Comparison of ENCODE assay signal across 8 cellular contexts in the genomic region with DNA sequence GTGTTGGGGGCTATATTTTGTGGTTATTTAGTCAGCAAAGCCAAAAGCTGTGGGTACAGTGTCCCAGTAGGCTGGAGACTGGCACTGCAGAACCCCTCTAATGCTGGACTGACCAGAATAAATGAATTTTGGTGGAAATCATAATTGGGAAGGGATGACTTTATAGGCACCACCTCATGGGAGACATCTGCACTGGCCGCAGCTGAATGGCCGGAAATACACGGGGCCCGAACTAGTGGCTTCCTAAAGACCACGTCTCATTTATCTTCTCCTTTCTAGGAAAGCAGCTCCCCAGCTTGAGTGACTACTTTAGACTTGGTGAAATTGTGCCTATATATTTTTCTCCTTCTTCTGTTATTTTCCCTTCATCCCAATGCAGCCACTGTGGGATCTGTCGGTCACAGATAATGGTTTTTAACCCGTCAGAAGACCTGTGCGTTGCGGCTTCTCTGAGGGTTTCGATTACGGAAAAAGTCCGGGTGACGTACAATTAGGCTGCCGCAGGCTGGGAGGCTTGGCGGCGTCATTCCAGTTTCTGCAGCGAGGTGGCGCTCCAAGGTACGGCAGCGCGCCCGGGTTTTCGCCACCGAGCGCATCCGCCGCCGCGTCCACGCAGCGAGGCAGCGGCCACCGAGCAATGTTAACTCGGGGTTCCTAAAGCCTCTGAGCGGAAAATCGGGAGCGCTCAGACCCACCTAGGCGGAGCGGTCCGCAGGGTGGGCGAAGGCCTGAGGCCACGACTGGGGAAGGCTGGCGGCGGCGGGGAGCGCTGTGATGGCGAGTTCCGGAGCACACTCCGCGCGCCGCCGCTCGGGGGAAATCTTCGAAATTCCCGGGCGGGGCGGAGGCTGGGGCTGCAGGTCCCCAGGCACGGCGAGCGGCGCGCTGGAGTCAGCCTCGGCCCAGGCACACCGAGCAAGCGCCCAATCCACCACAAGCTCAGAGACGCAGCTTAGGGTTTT. TPM values are rescaled to one million over a fixed set of nuclear protein-coding genes. Genes with fewer than 3 reads are reported as not detected.
DNase-seq lines count a peak whose midpoint lies in the region; ATAC-seq, FAIRE-seq and TF ChIP-seq lines count a peak whose summit lies in the region.

No MANE protein-coding gene starts in this region.

- H3K4me1 ChIP-seq in SK-N-SH (ENCODE audit: control insufficient read depth in 1 of 2, insufficient read depth in 2 of 2, low read depth in 1 of 2, low read length in 1 of 2): peaks cover 0 to 4% of the 10 kb centered on the region in 2 experiments; a peak in 1 of 4 replicates
- H3K4me1 ChIP-seq in cardiac muscle cell (ENCODE audit: low read depth): peaks cover 12% of the 10 kb centered on the region

- H3K27ac ChIP-seq in SK-N-SH (ENCODE audit: low read depth in 2 of 2, low read length in 1 of 2) (no peak overlapping the region), cardiac muscle cell (no peak overlapping the region)

- in situ Hi-C loops in KBM-7 (cut with MboI; ENCODE audit: low pct_unique_long_range_greater_than_20kb, low sequenced_read_pairs): no loop called here

- H3K4me2 ChIP-seq in SK-N-SH: peak overlapping the region; percentile 91

- peak; percentile 75 for DNase-seq in KBM-7
- peak; percentile 86 for DNase-seq in SK-N-SH
- DNase-seq in activated naive CD4-positive, alpha-beta T cell treated with anti-CD3 and anti-CD28 coated beads, Interleukin-2, amount 50 U/mL, for 72 hours (ENCODE audit: low spot score in 2 of 2): peak; percentile 66 to 88
- DNase-seq in cardiac muscle cell (ENCODE audit: low read depth in 1 of 2, low spot score in 1 of 2): peak; percentile 80 to 88
- DNase-seq in progenitor cell of endocrine pancreas (ENCODE audit: low spot score, unreplicated experiment): peak; percentile 80
- DNase-seq in urothelium cell line (ENCODE audit: low spot score): peak; percentile 84

- no peaks in the 10 kb centered on the region for H3K79me2 ChIP-seq in SK-N-SH (ENCODE audit: insufficient read depth)

- H2AFZ ChIP-seq in SK-N-SH (ENCODE audit: low read depth): peak overlapping the region; percentile 78

- WGBS in SK-N-SH (ENCODE audit: low lambda C conversion rate): under 1% methylated on average over 25 of the region's 67 CpGs

- CTCF ChIA-PET in SK-N-SH (lab: Yijun Ruan, JAX): interaction anchor here (0.6 to 8.0 kb wide), 21 partner anchors 8 to 1687 kb away, joined by 3 to 102 read pairs (median 4); no protein-coding TSS in a partner anchor

- peaks cover 0 to 3% of the 10 kb centered on the region in 2 donors for H3K9me3 Mint-ChIP-seq in activated naive CD4-positive, alpha-beta T cell treated with anti-CD3 and anti-CD28 coated beads, Interleukin-2, amount 50 U/mL, for 72 hours
- no peaks in the 10 kb centered on the region for H3K9me3 Mint-ChIP-seq in progenitor cell of endocrine pancreas (ENCODE audit: low read depth)

- H4K20me1 ChIP-seq in SK-N-SH (ENCODE audit: insufficient read depth): no peaks in the 10 kb centered on the region

- peak; percentile 92 for TF ChIP-seq CTCF in SK-N-SH (IDR thresholded peaks at IDR 0.05)
- peak; percentile 89 for TF ChIP-seq CTCF in cardiac muscle cell (IDR thresholded peaks at IDR 0.05; ENCODE audit: low read depth, low read length)
- peak; percentile 99 for TF ChIP-seq CTCF in progenitor cell of endocrine pancreas (IDR thresholded peaks at IDR 0.05; ENCODE audit: unreplicated experiment)

- H3K36me3 ChIP-seq in SK-N-SH (replicated peaks in 1 of 2; ENCODE audit: control insufficient read depth in 1 of 2, insufficient read depth in 2 of 2, low read length in 1 of 2): no peaks in the 10 kb centered on the region
- no peaks in the 10 kb centered on the region for H3K36me3 ChIP-seq in cardiac muscle cell

- H3K27ac Mint-ChIP-seq in activated naive CD4-positive, alpha-beta T cell treated with anti-CD3 and anti-CD28 coated beads, Interleukin-2, amount 50 U/mL, for 72 hours: no peak overlapping the region
- H3K27ac Mint-ChIP-seq in progenitor cell of endocrine pancreas: peak overlapping the region; percentile 85

- H3K9me3 ChIP-seq in SK-N-SH: no peaks in the 10 kb centered on the region
- H3K9me3 ChIP-seq in cardiac muscle cell (ENCODE audit: low read depth): no peaks in the 10 kb centered on the region

- H3K4me1 Mint-ChIP-seq in progenitor cell of endocrine pancreas (ENCODE audit: low read depth): peaks cover 17% of the 10 kb centered on the region

- no peak overlapping the region; the same call in 1 of the 2 replicates for H3K9ac ChIP-seq in SK-N-SH

- H3K9me2 ChIP-seq in SK-N-SH: no peaks in the 10 kb centered on the region

- peak; percentile 72 for FAIRE-seq in G401.6 (lab: Jason Lieb, UNC)
- FAIRE-seq in urothelium cell line (lab: Jason Lieb, UNC): peak; percentile 62

- peaks cover 90% of the 10 kb centered on the region for H3K27me3 ChIP-seq in SK-N-SH (ENCODE audit: insufficient read depth)
- peaks cover 100% of the 10 kb centered on the region for H3K27me3 ChIP-seq in cardiac muscle cell

- H3F3A ChIP-seq in SK-N-SH (replicated peaks; ENCODE audit: insufficient read depth): no peaks in the 10 kb centered on the region

- POLR2A ChIA-PET in SK-N-SH (lab: Yijun Ruan, JAX): no interaction called here

- peak; percentile 67 for TF ChIP-seq RAD21 in SK-N-SH (IDR thresholded peaks at IDR 0.05; ENCODE audit: low read length)

- peaks cover 7 to 26% of the 10 kb centered on the region in 2 donors for H3K36me3 Mint-ChIP-seq in activated naive CD4-positive, alpha-beta T cell treated with anti-CD3 and anti-CD28 coated beads, Interleukin-2, amount 50 U/mL, for 72 hours
- no peaks in the 10 kb centered on the region for H3K36me3 Mint-ChIP-seq in progenitor cell of endocrine pancreas (ENCODE audit: insufficient read depth)

- no peak for TF ChIP-seq EP300 in SK-N-SH (IDR thresholded peaks at IDR 0.05; ENCODE audit: borderline replicate concordance in 1 of 2, low read depth in 1 of 2, low read length in 1 of 2)

- H3K27me3 Mint-ChIP-seq in progenitor cell of endocrine pancreas: peaks cover 59% of the 10 kb centered on the region

- H3K4me3 Mint-ChIP-seq in progenitor cell of endocrine pancreas (ENCODE audit: low read depth): peak overlapping the region; percentile 77

- ATAC-seq in GM21723 (IDR thresholded peaks at IDR 0.05; ENCODE audit: unreplicated experiment): peak; percentile 85
- ATAC-seq in activated naive CD4-positive, alpha-beta T cell treated with anti-CD3 and anti-CD28 coated beads, Interleukin-2, amount 50 U/mL, for 72 hours: peak; percentile 72 to 79

- peak overlapping the region; percentile 54 to 82 for H3K4me3 ChIP-seq in SK-N-SH (ENCODE audit: low read depth in 2 of 2, low read length in 1 of 2)
- peak overlapping the region; percentile 50 for H3K4me3 ChIP-seq in cardiac muscle cell

TF ChIP-seq in SK-N-SH, 30 proteins besides CTCF, POLR2A, EP300 and RAD21:
- TF ChIP-seq EZH2phosphoT487 (IDR thresholded peaks at IDR 0.05; ENCODE audit: borderline replicate concordance, low read depth) (no peak), NFIC (IDR thresholded peaks at IDR 0.05; ENCODE audit: borderline replicate concordance) (no peak), MXI1 (IDR thresholded peaks at IDR 0.05; ENCODE audit: low read depth, low read length) (0 out of 2 replicates have a peak, but pooled peaks have one; percentile 37), SMC3 (IDR thresholded peaks at IDR 0.05; ENCODE audit: low read depth, low read length) (peak; percentile 72)
- TF ChIP-seq, protein P1, sequence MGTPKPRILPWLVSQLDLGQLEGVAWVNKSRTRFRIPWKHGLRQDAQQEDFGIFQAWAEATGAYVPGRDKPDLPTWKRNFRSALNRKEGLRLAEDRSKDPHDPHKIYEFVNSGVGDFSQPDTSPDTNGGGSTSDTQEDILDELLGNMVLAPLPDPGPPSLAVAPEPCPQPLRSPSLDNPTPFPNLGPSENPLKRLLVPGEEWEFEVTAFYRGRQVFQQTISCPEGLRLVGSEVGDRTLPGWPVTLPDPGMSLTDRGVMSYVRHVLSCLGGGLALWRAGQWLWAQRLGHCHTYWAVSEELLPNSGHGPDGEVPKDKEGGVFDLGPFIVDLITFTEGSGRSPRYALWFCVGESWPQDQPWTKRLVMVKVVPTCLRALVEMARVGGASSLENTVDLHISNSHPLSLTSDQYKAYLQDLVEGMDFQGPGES (IDR thresholded peaks at IDR 0.05; ENCODE audit: low read depth, low read length): no peak
- TF ChIP-seq, protein P2, sequence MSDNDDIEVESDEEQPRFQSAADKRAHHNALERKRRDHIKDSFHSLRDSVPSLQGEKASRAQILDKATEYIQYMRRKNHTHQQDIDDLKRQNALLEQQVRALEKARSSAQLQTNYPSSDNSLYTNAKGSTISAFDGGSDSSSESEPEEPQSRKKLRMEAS (IDR thresholded peaks at IDR 0.05; ENCODE audit: low read depth): 0 out of 2 replicates have a peak, but pooled peaks have one; percentile 35
TF ChIP-seq in SK-N-SH: peak in this region for 3.

RNA-seq across cellular contexts. Expression of a gene that starts 26.3 kb away (rescaled TPM):
- polyA plus RNA-seq in SK-N-SH (2012; rRNA removed) (2.8 and 3.9 TPM in 2 replicates), cardiac muscle cell (1.2 and 1.5 TPM in 2 replicates)
- polyA plus RNA-seq in SK-N-SH (2012; cell fraction: cytosol; rRNA removed): 2.8 and 3.7 TPM in 2 replicates
- polyA plus RNA-seq in SK-N-SH (2012; cell fraction: nucleus; rRNA removed): 3.8 and 5.0 TPM in 2 replicates
- not detected for total RNA-seq in activated naive CD4-positive, alpha-beta T cell treated with anti-CD3 and anti-CD28 coated beads, Interleukin-2, amount 50 U/mL, for 72 hours
- total RNA-seq in cardiac muscle cell (0.63 and 0.99 TPM in 2 replicates), progenitor cell of endocrine pancreas (40.3 and 48.6 TPM in 2 replicates)

Comparison
In these comparisons a context has a peak if more than half of its experiments do, and no peak if none do; other contexts are left out.
1. RNA of a gene that starts 26.3 kb away (total RNA-seq): 40.3 to 48.6 TPM in progenitor cell of endocrine pancreas; 0.63 to 0.99 TPM in cardiac muscle cell and not detected in activated naive CD4-positive, alpha-beta T cell treated with anti-CD3 and anti-CD28 coated beads, Interleukin-2, amount 50 U/mL, for 72 hours; every median in the first group is over 10 times any median in the second.
2. Peak in every context shown above with its lines, with median percentiles within 50 percentile points of each other: DNase-seq and CTCF ChIP-seq.